ENCODE assay signal across 1 cellular context in the genomic region with DNA sequence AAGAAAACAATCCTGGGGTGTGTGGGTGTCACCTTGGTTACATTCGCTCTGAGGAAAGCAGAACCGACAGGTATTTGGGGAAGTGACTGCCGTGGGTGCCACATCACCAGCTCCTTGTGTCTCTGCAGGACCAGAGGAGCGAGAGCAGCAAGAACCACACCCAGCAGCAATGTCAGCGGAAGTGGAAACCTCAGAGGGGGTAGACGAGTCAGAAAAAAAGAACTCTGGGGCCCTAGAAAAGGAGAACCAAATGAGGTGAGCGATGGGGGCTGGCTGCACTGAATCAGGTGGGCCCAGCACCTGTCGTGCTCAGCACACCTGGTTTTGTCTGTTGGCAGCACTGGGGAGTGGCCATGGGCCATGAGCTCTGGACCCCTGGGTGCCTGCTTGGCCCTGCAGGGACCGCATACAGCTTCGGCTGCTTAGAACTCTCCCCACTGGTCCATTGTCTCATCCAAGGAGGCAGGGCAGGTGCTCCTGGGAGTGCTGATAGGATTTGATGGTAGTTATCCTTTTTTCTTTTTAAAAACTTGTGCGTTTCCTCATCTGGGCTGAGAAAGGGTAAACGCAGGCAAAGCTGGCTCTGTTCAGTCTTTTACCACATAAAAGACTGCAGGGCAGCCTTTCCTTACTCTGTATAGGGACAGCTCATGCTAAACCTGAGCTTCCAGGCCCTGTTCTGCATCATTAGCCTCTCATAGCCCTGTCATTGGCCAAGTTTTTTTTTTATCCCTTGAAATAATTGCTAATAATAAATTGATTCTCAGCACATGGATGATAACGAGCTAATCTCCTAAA.
TF ChIP-seq lines count a peak whose summit lies in the region.

No MANE protein-coding gene starts in this region.

TF ChIP-seq in GM23338, 12 proteins besides CTCF, POLR2A, EP300 and RAD21 (continued from another document):
- TF ChIP-seq, protein P1, sequence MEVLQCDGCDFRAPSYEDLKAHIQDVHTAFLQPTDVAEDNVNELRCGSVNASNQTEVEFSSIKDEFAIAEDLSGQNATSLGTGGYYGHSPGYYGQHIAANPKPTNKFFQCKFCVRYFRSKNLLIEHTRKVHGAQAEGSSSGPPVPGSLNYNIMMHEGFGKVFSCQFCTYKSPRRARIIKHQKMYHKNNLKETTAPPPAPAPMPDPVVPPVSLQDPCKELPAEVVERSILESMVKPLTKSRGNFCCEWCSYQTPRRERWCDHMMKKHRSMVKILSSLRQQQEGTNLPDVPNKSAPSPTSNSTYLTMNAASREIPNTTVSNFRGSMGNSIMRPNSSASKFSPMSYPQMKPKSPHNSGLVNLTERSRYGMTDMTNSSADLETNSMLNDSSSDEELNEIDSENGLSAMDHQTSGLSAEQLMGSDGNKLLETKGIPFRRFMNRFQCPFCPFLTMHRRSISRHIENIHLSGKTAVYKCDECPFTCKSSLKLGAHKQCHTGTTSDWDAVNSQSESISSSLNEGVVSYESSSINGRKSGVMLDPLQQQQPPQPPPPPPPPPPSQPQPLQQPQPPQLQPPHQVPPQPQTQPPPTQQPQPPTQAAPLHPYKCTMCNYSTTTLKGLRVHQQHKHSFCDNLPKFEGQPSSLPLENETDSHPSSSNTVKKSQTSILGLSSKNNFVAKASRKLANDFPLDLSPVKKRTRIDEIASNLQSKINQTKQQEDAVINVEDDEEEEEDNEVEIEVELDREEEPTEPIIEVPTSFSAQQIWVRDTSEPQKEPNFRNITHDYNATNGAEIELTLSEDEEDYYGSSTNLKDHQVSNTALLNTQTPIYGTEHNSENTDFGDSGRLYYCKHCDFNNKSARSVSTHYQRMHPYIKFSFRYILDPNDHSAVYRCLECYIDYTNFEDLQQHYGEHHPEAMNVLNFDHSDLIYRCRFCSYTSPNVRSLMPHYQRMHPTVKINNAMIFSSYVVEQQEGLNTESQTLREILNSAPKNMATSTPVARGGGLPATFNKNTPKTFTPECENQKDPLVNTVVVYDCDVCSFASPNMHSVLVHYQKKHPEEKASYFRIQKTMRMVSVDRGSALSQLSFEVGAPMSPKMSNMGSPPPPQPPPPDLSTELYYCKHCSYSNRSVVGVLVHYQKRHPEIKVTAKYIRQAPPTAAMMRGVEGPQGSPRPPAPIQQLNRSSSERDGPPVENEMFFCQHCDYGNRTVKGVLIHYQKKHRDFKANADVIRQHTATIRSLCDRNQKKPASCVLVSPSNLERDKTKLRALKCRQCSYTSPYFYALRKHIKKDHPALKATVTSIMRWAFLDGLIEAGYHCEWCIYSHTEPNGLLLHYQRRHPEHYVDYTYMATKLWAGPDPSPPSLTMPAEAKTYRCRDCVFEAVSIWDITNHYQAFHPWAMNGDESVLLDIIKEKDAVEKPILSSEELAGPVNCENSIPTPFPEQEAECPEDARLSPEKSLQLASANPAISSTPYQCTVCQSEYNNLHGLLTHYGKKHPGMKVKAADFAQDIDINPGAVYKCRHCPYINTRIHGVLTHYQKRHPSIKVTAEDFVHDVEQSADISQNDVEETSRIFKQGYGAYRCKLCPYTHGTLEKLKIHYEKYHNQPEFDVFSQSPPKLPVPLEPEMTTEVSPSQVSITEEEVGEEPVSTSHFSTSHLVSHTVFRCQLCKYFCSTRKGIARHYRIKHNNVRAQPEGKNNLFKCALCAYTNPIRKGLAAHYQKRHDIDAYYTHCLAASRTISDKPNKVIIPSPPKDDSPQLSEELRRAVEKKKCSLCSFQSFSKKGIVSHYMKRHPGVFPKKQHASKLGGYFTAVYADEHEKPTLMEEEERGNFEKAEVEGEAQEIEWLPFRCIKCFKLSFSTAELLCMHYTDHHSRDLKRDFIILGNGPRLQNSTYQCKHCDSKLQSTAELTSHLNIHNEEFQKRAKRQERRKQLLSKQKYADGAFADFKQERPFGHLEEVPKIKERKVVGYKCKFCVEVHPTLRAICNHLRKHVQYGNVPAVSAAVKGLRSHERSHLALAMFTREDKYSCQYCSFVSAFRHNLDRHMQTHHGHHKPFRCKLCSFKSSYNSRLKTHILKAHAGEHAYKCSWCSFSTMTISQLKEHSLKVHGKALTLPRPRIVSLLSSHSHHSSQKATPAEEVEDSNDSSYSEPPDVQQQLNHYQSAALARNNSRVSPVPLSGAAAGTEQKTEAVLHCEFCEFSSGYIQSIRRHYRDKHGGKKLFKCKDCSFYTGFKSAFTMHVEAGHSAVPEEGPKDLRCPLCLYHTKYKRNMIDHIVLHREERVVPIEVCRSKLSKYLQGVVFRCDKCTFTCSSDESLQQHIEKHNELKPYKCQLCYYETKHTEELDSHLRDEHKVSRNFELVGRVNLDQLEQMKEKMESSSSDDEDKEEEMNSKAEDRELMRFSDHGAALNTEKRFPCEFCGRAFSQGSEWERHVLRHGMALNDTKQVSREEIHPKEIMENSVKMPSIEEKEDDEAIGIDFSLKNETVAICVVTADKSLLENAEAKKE (CRISPR knock-in tag; IDR thresholded peaks at IDR 0.05), result no peak
TF ChIP-seq in GM23338: peak in this region for 0.
